In the genomic region with DNA sequence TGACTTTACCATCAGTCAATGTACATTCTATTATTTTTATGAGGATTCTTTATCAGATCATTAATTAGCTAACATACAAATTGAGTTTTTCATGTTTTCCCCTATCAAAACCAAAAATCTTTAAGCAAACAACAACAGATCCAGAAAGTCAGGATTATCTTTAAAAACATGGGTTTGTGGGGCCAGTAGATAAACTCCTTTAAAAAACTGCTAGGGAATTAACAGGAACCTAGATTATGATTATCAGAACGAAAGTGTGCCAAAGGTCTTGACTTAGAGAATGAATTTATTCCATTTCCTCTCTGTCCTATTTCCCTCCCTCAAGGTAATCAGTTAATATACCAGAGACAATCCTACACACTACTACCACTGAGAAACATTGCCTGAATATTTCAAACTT, we compare ENCODE assay signal across 1 cellular context.
A peak's percentile ranks its signal among the peaks of the same experiment; 100 is the strongest.
TF ChIP-seq lines count a peak whose summit lies in the region.

No MANE protein-coding gene starts in this region.

TF ChIP-seq in K562, 482 proteins besides CTCF, POLR2A, EP300 and RAD21:
- no peak for TF ChIP-seq SIRT6 (IDR thresholded peaks at IDR 0.05; ENCODE audit: low read depth, low read length)
- no peak for TF ChIP-seq ELF4 (CRISPR knock-in tag; IDR thresholded peaks at IDR 0.05)
- TF ChIP-seq ZBTB17 (CRISPR knock-in tag; IDR thresholded peaks at IDR 0.05), result no peak
- TF ChIP-seq TAL1 (IDR thresholded peaks at IDR 0.05), result peak; percentile 87
- TF ChIP-seq, protein P1, sequence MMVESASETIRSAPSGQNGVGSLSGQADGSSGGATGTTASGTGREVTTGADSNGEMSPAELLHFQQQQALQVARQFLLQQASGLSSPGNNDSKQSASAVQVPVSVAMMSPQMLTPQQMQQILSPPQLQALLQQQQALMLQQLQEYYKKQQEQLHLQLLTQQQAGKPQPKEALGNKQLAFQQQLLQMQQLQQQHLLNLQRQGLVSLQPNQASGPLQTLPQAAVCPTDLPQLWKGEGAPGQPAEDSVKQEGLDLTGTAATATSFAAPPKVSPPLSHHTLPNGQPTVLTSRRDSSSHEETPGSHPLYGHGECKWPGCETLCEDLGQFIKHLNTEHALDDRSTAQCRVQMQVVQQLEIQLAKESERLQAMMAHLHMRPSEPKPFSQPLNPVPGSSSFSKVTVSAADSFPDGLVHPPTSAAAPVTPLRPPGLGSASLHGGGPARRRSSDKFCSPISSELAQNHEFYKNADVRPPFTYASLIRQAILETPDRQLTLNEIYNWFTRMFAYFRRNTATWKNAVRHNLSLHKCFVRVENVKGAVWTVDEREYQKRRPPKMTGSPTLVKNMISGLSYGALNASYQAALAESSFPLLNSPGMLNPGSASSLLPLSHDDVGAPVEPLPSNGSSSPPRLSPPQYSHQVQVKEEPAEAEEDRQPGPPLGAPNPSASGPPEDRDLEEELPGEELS (CRISPR knock-in tag; IDR thresholded peaks at IDR 0.05; ENCODE audit: borderline replicate concordance), result no peak
- peak; percentile 77 for TF ChIP-seq TEAD4 (IDR thresholded peaks at IDR 0.05; ENCODE audit: low read length)
- TF ChIP-seq TEAD4 (CRISPR knock-in tag; IDR thresholded peaks at IDR 0.05; ENCODE audit: borderline replicate concordance), result no peak
- peak; percentile 74; the same call in 1 of the 2 replicates for TF ChIP-seq FOXJ2 (tag; IDR thresholded peaks at IDR 0.05)
- TF ChIP-seq NCOA2 (IDR thresholded peaks at IDR 0.05; ENCODE audit: partially characterized antibody in 2 of 2), result peak in 1 of 2 experiments; percentile 25
- peak; percentile 88 for TF ChIP-seq ARID1B (IDR thresholded peaks at IDR 0.05)
- peak; percentile 69 for TF ChIP-seq SOX6 (IDR thresholded peaks at IDR 0.05)
- no peak for TF ChIP-seq ZNF239 (CRISPR knock-in tag; IDR thresholded peaks at IDR 0.05)
- TF ChIP-seq CBFA2T3 (IDR thresholded peaks at IDR 0.05), result peak; percentile 76
- TF ChIP-seq GABPB1 (CRISPR knock-in tag; IDR thresholded peaks at IDR 0.05), result no peak
- TF ChIP-seq NFIC (IDR thresholded peaks at IDR 0.05), result peak; percentile 34; the same call in 1 of the 2 replicates
- peak; percentile 29; the same call in 1 of the 2 replicates for TF ChIP-seq PML (IDR thresholded peaks at IDR 0.05; ENCODE audit: low read length)
- TF ChIP-seq NFE2L1 (tag; IDR thresholded peaks at IDR 0.05; ENCODE audit: borderline replicate concordance, low read depth), result no peak
- TF ChIP-seq KLF16 (IDR thresholded peaks at IDR 0.05), result peak; percentile 64; the same call in 1 of the 2 replicates
- TF ChIP-seq RCOR1 (IDR thresholded peaks at IDR 0.05; ENCODE audit: borderline replicate concordance in 1 of 2, low read depth in 2 of 2, low read length in 2 of 2), result peak in 1 of 2 experiments; percentile 58; a peak in 1 of 4 replicates
- TF ChIP-seq BACH1 (tag; IDR thresholded peaks at IDR 0.05), result no peak
- TF ChIP-seq FOSL1 (tag; conservative IDR thresholded peaks at IDR 0.05), result 0 out of 2 replicates have a peak, but pooled peaks have one; percentile 36
- TF ChIP-seq SMARCE1 (IDR thresholded peaks at IDR 0.05), result peak; percentile 51; the same call in 1 of the 2 replicates
- TF ChIP-seq ADNP (tag; IDR thresholded peaks at IDR 0.05), result peak; percentile 56; the same call in 1 of the 2 replicates
- TF ChIP-seq TBL1XR1 (IDR thresholded peaks at IDR 0.05; ENCODE audit: low read length in 2 of 2), result peak in 1 of 2 experiments; percentile 51; a peak in 1 of 4 replicates
- TF ChIP-seq PRPF4 (IDR thresholded peaks at IDR 0.05; ENCODE audit: insufficient read depth, low read depth, low read length, poor library complexity, severe bottlenecking), result no peak
- peak; percentile 60 for TF ChIP-seq CBFA2T2 (conservative IDR thresholded peaks at IDR 0.05)
- TF ChIP-seq, protein P2, sequence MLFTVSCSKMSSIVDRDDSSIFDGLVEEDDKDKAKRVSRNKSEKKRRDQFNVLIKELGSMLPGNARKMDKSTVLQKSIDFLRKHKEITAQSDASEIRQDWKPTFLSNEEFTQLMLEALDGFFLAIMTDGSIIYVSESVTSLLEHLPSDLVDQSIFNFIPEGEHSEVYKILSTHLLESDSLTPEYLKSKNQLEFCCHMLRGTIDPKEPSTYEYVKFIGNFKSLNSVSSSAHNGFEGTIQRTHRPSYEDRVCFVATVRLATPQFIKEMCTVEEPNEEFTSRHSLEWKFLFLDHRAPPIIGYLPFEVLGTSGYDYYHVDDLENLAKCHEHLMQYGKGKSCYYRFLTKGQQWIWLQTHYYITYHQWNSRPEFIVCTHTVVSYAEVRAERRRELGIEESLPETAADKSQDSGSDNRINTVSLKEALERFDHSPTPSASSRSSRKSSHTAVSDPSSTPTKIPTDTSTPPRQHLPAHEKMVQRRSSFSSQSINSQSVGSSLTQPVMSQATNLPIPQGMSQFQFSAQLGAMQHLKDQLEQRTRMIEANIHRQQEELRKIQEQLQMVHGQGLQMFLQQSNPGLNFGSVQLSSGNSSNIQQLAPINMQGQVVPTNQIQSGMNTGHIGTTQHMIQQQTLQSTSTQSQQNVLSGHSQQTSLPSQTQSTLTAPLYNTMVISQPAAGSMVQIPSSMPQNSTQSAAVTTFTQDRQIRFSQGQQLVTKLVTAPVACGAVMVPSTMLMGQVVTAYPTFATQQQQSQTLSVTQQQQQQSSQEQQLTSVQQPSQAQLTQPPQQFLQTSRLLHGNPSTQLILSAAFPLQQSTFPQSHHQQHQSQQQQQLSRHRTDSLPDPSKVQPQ (CRISPR knock-in tag; IDR thresholded peaks at IDR 0.05; ENCODE audit: borderline replicate concordance), result no peak
- TF ChIP-seq ZNF384 (IDR thresholded peaks at IDR 0.05; ENCODE audit: low read depth, low read length), result 0 out of 2 replicates have a peak, but pooled peaks have one; percentile 19
- TF ChIP-seq SMARCA4 (IDR thresholded peaks at IDR 0.05), result peak; percentile 68
- TF ChIP-seq FOXA3 (CRISPR knock-in tag; conservative IDR thresholded peaks at IDR 0.05 in 1 of 2, IDR thresholded peaks at IDR 0.05 in 1 of 2), result peak in 1 of 2 experiments; percentile 93; a peak in 2 of 4 replicates
- peak; percentile 59; the same call in 1 of the 2 replicates for TF ChIP-seq FOXM1 (IDR thresholded peaks at IDR 0.05; ENCODE audit: low read depth)
- TF ChIP-seq FOXM1 (CRISPR knock-in tag; IDR thresholded peaks at IDR 0.05; ENCODE audit: low read depth), result no peak
- TF ChIP-seq, protein P3, sequence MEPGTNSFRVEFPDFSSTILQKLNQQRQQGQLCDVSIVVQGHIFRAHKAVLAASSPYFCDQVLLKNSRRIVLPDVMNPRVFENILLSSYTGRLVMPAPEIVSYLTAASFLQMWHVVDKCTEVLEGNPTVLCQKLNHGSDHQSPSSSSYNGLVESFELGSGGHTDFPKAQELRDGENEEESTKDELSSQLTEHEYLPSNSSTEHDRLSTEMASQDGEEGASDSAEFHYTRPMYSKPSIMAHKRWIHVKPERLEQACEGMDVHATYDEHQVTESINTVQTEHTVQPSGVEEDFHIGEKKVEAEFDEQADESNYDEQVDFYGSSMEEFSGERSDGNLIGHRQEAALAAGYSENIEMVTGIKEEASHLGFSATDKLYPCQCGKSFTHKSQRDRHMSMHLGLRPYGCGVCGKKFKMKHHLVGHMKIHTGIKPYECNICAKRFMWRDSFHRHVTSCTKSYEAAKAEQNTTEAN (CRISPR knock-in tag; IDR thresholded peaks at IDR 0.05), result no peak
- TF ChIP-seq TRIM24 (IDR thresholded peaks at IDR 0.05), result peak in 1 of 2 experiments; percentile 38; a peak in 1 of 4 replicates
- peak; percentile 71 for TF ChIP-seq CCNT2 (IDR thresholded peaks at IDR 0.05; ENCODE audit: borderline replicate concordance, extremely low read depth, insufficient read length, low read depth, low read length)
- TF ChIP-seq NCOR1 (IDR thresholded peaks at IDR 0.05), result peak; percentile 71
- TF ChIP-seq TCF3 (CRISPR knock-in tag; IDR thresholded peaks at IDR 0.05), result peak; percentile 75
- peak; percentile 73 for TF ChIP-seq SMARCC2 (IDR thresholded peaks at IDR 0.05; ENCODE audit: low read depth)
- TF ChIP-seq HNRNPLL (IDR thresholded peaks at IDR 0.05; ENCODE audit: low read depth, low read length, poor library complexity, severe bottlenecking), result no peak
- TF ChIP-seq MTA2 (IDR thresholded peaks at IDR 0.05; ENCODE audit: low read depth), result peak; percentile 75
- no peak for TF ChIP-seq ZBTB7A (IDR thresholded peaks at IDR 0.05; ENCODE audit: borderline replicate concordance, control insufficient read depth, low read depth, low read length)
